9 cellular contexts compared by ENCODE assay signal in the genomic region with DNA sequence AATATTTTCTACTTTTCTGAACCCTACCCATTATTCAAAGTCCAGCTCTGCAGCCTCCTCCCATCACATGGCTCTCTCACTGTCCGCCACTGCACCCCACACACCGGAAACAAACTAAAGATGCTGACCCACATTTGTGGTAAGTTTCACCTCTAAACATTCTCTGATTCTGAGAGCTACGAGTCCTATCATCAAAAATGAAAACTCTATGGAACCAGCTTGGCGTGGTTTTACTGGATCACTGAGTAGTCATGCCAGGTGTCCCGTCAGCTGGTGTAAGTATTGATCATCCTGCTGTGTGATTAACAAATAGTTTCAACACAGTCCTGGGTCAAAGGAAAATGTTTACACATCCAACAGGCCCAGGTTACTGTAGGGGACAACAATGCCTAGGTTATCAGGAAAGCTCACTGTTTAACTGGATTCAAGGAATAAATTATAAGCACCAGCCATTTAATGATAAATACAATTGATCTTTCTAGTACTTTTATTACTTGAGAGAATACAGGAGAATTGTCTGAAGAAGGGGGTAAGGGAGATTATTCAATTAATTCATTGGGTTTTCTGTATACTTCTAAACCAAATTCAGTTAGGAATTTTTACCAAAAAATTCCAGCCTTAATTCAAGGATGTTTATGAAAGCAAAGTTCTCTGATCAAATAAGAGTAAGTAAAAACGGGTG. TPM values are rescaled to one million over a fixed set of nuclear protein-coding genes. Genes with fewer than 3 reads are reported as not detected.
DNase-seq lines count a peak whose midpoint lies in the region; ATAC-seq, FAIRE-seq and TF ChIP-seq lines count a peak whose summit lies in the region.
"Had no signal": no experiment of that assay in that cellular context is flagged by ENCODE, and none has a peak within 500 bp of the region (broad histone marks: within the 10 kb centered on the region; RNA-seq: fewer than 3 reads in every experiment).

No MANE protein-coding gene starts in this region.

- FAIRE-seq in GM19239 (lab: Jason Lieb, UNC) (peak; percentile 89), K562 (lab: Jason Lieb, UNC) (no peak)

- H3K9me1 ChIP-seq in K562 (ENCODE audit: control insufficient read depth, insufficient read depth, low read length): no peaks in the 10 kb centered on the region

- H3K9me3 ChIP-seq in K562 (replicated peaks; ENCODE audit: control insufficient read depth, insufficient read depth, low read depth, low read length) (no peaks in the 10 kb centered on the region), neutrophil (no peaks in the 10 kb centered on the region)
- H3K9me3 ChIP-seq: tibial artery had no signal

- no TSS peak for BruUV-seq in K562 (replicated peaks; lab: Mats Ljungman, UMichigan)

- no peak overlapping the region; the same call in 1 of the 2 replicates for H2AFZ ChIP-seq in K562 (ENCODE audit: low read depth, low read length)

- TF ChIP-seq EP300 in K562 (IDR thresholded peaks at IDR 0.05; ENCODE audit: low read length): no peak

- peaks cover 5% of the 10 kb centered on the region for H4K20me1 ChIP-seq in K562 (replicated peaks; ENCODE audit: control insufficient read depth, insufficient read depth, low read length)

- DNase-seq in GM19239 (ENCODE audit: insufficient read length, low spot score) (no peak), K562 (ENCODE audit: extremely low read depth in 1 of 4, low spot score in 3 of 4) (no peak), GDM1 (lab: John Stamatoyannopoulos, UW) (no peak), omental fat pad (ENCODE audit: low spot score) (no peak), NCI-H82 treated with DMSO at 0.1 percent for 48 hours (lab: John Stamatoyannopoulos, UW; ENCODE audit: unreplicated experiment) (no peak), epidermal melanocyte (ENCODE audit: insufficient read length, low spot score) (no peak)

- no peak for TF ChIP-seq POLR2A in K562 (conservative IDR thresholded peaks at IDR 0.05)

- no peak for TF ChIP-seq RAD21 in K562 (CRISPR knock-in tag; conservative IDR thresholded peaks at IDR 0.05 in 1 of 2, IDR thresholded peaks at IDR 0.05 in 1 of 2)

- H3K4me3 ChIP-seq in K562 (no peak overlapping the region), neutrophil (ENCODE audit: low read depth in 1 of 2, low read length in 1 of 2) (peak overlapping the region; percentile 37 to 41)
- H3K4me3 ChIP-seq: tibial artery had no signal

- H3K4me1 ChIP-seq in K562 (replicated peaks in 1 of 2; ENCODE audit: control insufficient read depth in 2 of 2, insufficient read depth in 2 of 2, low read length in 2 of 2): peaks cover 13 to 29% of the 10 kb centered on the region in 2 experiments
- H3K4me1 ChIP-seq in neutrophil (ENCODE audit: control insufficient read depth in 1 of 2, insufficient read depth in 1 of 2, low read depth in 1 of 2, low read length in 1 of 2): peaks cover 85 to 86% of the 10 kb centered on the region in 2 experiments

- H3K27me3 ChIP-seq in K562 (ENCODE audit: control insufficient read depth in 2 of 2, insufficient read depth in 2 of 2, low read length in 2 of 2) (no peaks in the 10 kb centered on the region), neutrophil (no peaks in the 10 kb centered on the region)
- H3K27me3 ChIP-seq: tibial artery had no signal

- TF ChIP-seq CTCF in K562 (IDR thresholded peaks at IDR 0.05 in 2 of 3, conservative IDR thresholded peaks at IDR 0.05 in 1 of 3; ENCODE audit: insufficient read depth in 2 of 3, low read depth in 1 of 3, low read length in 3 of 3) (no peak), neutrophil (IDR thresholded peaks at IDR 0.05) (no peak), omental fat pad (IDR thresholded peaks at IDR 0.05) (no peak)

- ATAC-seq in HG03354 (IDR thresholded peaks at IDR 0.05; ENCODE audit: poor library complexity, severe bottlenecking, unreplicated experiment) (peak; percentile 74), K562 (no peak), omental fat pad (ENCODE audit: low FRiP score) (no peak)

- CTCF ChIA-PET in K562 (lab: Yijun Ruan, JAX; ENCODE audit: low intra/inter-chr PET ratio): no interaction called here

- H3K79me2 ChIP-seq in K562 (ENCODE audit: control insufficient read depth, insufficient read depth, low read length): peaks cover 50% of the 10 kb centered on the region

- H3K36me3 ChIP-seq in K562 (ENCODE audit: control insufficient read depth, insufficient read depth, low read length) (no peaks in the 10 kb centered on the region), neutrophil (no peaks in the 10 kb centered on the region)
- H3K36me3 ChIP-seq: tibial artery had no signal

- peak overlapping the region; percentile 42; the same call in 1 of the 2 replicates for H3K4me2 ChIP-seq in K562 (ENCODE audit: insufficient read depth, low read length)

- in situ Hi-C loops in K562 (cut with MboI): no loop called here

- intact Hi-C loops in K562 (cut with micrococcal nuclease): loop anchor here (5.0 kb wide), 1 partner anchor 34 kb away; the partner anchor contains the start of gene CYTH1

- POLR2A ChIA-PET in K562 (lab: Yijun Ruan, JAX): interaction anchor here (0.5 kb wide), 1 partner anchor 790 kb away, joined by 4 read pairs; the partner anchor contains the start of gene TNRC6C

- WGBS in K562 (ENCODE audit: insufficient coverage, low coverage, missing lambda C conversion rate): 50% methylated on average over 6 of the region's 6 CpGs

- H3K9ac ChIP-seq in K562 (ENCODE audit: insufficient read depth in 1 of 2, low read depth in 2 of 2, low read length in 2 of 2): no peak overlapping the region

- H3K27ac ChIP-seq in K562 (ENCODE audit: extremely low read depth, low read depth, low read length) (peak overlapping the region; percentile 52; the same call in 2 of the 3 replicates), neutrophil (peak overlapping the region; percentile 92)

TF ChIP-seq in K562, 482 proteins besides CTCF, POLR2A, EP300 and RAD21:
- TF ChIP-seq NCOA1 (IDR thresholded peaks at IDR 0.05; ENCODE audit: low read depth): no peak
- 0 out of 2 replicates have a peak, but pooled peaks have one; percentile 15 for TF ChIP-seq ZNF197 (CRISPR knock-in tag; IDR thresholded peaks at IDR 0.05; ENCODE audit: low read depth)
- 0 out of 2 replicates have a peak, but pooled peaks have one; percentile 37 for TF ChIP-seq EGR1 (conservative IDR thresholded peaks at IDR 0.05)
- TF ChIP-seq VEZF1 (CRISPR knock-in tag; IDR thresholded peaks at IDR 0.05): 0 out of 2 replicates have a peak, but pooled peaks have one; percentile 7

RNA-seq across cellular contexts. Expression of gene CYTH1, which starts 33.9 kb away (rescaled TPM):
- 59.2 and 70.8 TPM in 2 replicates for total RNA-seq in K562 (2011; cell fraction: chromatin; rRNA removed; ENCODE audit: low replicate concordance)
- 27.7 and 37.1 TPM in 2 replicates for total RNA-seq in K562 (2011; cell fraction: nucleolus; rRNA removed)
- 34.9 and 43.7 TPM in 2 replicates for total RNA-seq in K562 (2011; cell fraction: nucleoplasm; rRNA removed)
- 15.0 and 15.1 TPM in 2 replicates for total RNA-seq in K562 (2014; rRNA removed)
- 16.8 and 18.3 TPM in 2 replicates for total RNA-seq in K562 (2014; rRNA removed; fragmentation: Illumina TruSeq; extraction: Trizol)
- 19.6 and 21.2 TPM in 2 replicates for total RNA-seq in K562 (2015; rRNA removed; fragmentation: Illumina TruSeq; extraction: Trizol)
- 24.4 and 27.7 TPM in 2 replicates for total RNA-seq in K562 (2021)
- 16.1 and 16.5 TPM in 2 replicates for polyA plus RNA-seq in K562 (2011; rRNA removed)
- polyA plus RNA-seq in K562 (2011; cell fraction: cytosol; rRNA removed): 14.2 and 14.9 TPM in 2 replicates
- 71.2 and 83.3 TPM in 2 replicates for polyA plus RNA-seq in K562 (2011; cell fraction: nucleus; rRNA removed)
- polyA plus RNA-seq in K562 (2012): 17.4 and 27.1 TPM in 2 replicates
- 20.5 and 24.1 TPM in 2 replicates for polyA plus RNA-seq in K562 (2014; fragmentation: Illumina TruSeq; extraction: Trizol)
- under 1 TPM; 0.52 to 0.70 TPM for polyA plus RNA-seq in K562 (2014; fragmentation: Nextera tagmentation; extraction: Ambion mirVana)
- 25.1 and 25.4 TPM in 2 replicates for polyA plus RNA-seq in K562 (2014; rRNA removed)
- polyA minus RNA-seq in K562 (2011; rRNA and poly(A)+ RNA removed): 12.2 and 12.3 TPM in 2 replicates
- polyA minus RNA-seq in K562 (2011; cell fraction: cytosol; rRNA and poly(A)+ RNA removed): 6.5 and 8.0 TPM in 2 replicates
- 12.8 and 20.0 TPM in 2 replicates for polyA minus RNA-seq in K562 (2011; cell fraction: nucleus; rRNA and poly(A)+ RNA removed)
- 100 to 1,000 TPM in 2 of 4 donors, 10 to 100 TPM in 2; 50.0 to 139 (median 83.7) TPM for total RNA-seq in omental fat pad
